Comparison of ENCODE assay signal across 1 cellular context in the genomic region with DNA sequence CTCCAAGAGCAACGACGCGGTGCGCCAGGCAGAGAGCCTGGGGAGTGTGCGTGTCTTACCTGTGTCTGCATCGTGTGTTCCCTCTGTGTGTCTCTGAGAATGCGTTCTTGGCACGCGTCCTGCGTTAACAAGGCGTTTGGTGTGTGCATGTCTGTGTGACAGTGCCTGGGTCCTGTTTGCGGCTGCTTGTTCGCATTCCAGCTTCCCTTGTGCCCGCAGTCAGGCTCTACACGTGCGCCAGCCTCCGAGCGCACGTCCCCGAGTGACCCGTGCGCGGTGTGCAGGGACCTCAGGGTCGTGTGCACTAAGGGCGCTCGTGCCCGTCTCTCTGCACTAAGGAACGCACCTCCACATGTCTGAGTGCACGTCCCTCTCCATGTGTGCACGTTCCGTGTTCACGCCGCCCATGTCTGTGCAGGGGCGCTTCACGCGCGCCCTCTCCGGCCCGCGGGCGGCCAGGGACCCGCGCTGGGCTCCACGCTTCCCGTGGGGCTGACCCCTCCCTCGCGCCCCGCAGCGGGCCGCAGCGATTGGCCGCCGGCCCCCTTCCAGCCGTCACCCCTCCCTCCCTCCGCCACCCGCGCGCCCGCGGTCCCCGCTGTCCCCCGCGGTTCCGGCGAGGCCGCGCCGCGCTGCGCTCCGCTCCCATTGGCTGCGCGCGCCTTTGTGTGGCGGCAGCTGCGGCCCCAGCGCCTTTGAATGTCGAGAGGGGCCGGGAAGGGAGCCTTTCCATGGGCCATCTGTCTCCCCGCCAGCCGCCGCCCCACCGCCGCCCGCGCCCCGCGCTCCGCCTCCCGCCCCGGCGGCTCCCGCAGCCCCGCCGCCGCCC.
TF ChIP-seq lines count a peak whose summit lies in the region.

No MANE protein-coding gene starts in this region.

TF ChIP-seq in WTC11, 78 proteins besides CTCF, POLR2A, EP300 and RAD21 (continued from another document):
- TF ChIP-seq, protein P1, sequence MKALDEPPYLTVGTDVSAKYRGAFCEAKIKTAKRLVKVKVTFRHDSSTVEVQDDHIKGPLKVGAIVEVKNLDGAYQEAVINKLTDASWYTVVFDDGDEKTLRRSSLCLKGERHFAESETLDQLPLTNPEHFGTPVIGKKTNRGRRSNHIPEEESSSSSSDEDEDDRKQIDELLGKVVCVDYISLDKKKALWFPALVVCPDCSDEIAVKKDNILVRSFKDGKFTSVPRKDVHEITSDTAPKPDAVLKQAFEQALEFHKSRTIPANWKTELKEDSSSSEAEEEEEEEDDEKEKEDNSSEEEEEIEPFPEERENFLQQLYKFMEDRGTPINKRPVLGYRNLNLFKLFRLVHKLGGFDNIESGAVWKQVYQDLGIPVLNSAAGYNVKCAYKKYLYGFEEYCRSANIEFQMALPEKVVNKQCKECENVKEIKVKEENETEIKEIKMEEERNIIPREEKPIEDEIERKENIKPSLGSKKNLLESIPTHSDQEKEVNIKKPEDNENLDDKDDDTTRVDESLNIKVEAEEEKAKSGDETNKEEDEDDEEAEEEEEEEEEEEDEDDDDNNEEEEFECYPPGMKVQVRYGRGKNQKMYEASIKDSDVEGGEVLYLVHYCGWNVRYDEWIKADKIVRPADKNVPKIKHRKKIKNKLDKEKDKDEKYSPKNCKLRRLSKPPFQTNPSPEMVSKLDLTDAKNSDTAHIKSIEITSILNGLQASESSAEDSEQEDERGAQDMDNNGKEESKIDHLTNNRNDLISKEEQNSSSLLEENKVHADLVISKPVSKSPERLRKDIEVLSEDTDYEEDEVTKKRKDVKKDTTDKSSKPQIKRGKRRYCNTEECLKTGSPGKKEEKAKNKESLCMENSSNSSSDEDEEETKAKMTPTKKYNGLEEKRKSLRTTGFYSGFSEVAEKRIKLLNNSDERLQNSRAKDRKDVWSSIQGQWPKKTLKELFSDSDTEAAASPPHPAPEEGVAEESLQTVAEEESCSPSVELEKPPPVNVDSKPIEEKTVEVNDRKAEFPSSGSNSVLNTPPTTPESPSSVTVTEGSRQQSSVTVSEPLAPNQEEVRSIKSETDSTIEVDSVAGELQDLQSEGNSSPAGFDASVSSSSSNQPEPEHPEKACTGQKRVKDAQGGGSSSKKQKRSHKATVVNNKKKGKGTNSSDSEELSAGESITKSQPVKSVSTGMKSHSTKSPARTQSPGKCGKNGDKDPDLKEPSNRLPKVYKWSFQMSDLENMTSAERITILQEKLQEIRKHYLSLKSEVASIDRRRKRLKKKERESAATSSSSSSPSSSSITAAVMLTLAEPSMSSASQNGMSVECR (CRISPR knock-in tag; IDR thresholded peaks at IDR 0.05; ENCODE audit: borderline replicate concordance): no peak
- TF ChIP-seq, protein P2, sequence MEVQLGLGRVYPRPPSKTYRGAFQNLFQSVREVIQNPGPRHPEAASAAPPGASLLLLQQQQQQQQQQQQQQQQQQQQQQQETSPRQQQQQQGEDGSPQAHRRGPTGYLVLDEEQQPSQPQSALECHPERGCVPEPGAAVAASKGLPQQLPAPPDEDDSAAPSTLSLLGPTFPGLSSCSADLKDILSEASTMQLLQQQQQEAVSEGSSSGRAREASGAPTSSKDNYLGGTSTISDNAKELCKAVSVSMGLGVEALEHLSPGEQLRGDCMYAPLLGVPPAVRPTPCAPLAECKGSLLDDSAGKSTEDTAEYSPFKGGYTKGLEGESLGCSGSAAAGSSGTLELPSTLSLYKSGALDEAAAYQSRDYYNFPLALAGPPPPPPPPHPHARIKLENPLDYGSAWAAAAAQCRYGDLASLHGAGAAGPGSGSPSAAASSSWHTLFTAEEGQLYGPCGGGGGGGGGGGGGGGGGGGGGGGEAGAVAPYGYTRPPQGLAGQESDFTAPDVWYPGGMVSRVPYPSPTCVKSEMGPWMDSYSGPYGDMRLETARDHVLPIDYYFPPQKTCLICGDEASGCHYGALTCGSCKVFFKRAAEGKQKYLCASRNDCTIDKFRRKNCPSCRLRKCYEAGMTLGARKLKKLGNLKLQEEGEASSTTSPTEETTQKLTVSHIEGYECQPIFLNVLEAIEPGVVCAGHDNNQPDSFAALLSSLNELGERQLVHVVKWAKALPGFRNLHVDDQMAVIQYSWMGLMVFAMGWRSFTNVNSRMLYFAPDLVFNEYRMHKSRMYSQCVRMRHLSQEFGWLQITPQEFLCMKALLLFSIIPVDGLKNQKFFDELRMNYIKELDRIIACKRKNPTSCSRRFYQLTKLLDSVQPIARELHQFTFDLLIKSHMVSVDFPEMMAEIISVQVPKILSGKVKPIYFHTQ (CRISPR knock-in tag; IDR thresholded peaks at IDR 0.05): no peak
- TF ChIP-seq PRRX2 (CRISPR knock-in tag; IDR thresholded peaks at IDR 0.05) (no peak), MYBL2 (CRISPR knock-in tag; IDR thresholded peaks at IDR 0.05) (peak; percentile 53), FOXK1 (CRISPR knock-in tag; IDR thresholded peaks at IDR 0.05) (peak; percentile 49; the same call in 1 of the 2 replicates), FOXJ3 (CRISPR knock-in tag; IDR thresholded peaks at IDR 0.05; ENCODE audit: borderline replicate concordance) (no peak), ETV6 (CRISPR knock-in tag; IDR thresholded peaks at IDR 0.05) (no peak), NFE2L1 (CRISPR knock-in tag; IDR thresholded peaks at IDR 0.05) (no peak), FOXP1 (CRISPR knock-in tag; IDR thresholded peaks at IDR 0.05; ENCODE audit: borderline replicate concordance) (peak; percentile 79; the same call in 1 of the 2 replicates), RORB (CRISPR knock-in tag; IDR thresholded peaks at IDR 0.05) (no peak), IRF2 (CRISPR knock-in tag; IDR thresholded peaks at IDR 0.05; ENCODE audit: borderline replicate concordance, low read depth) (no peak), NR1H2 (CRISPR knock-in tag; IDR thresholded peaks at IDR 0.05) (no peak), CREM (CRISPR knock-in tag; IDR thresholded peaks at IDR 0.05) (no peak), SP1 (CRISPR knock-in tag; conservative IDR thresholded peaks at IDR 0.05) (no peak; the same call in 1 of the 2 replicates), EMX1 (CRISPR knock-in tag; IDR thresholded peaks at IDR 0.05) (0 out of 2 replicates have a peak, but pooled peaks have one; percentile 34), ZNF416 (CRISPR knock-in tag; IDR thresholded peaks at IDR 0.05) (no peak), TEAD1 (CRISPR knock-in tag; IDR thresholded peaks at IDR 0.05) (no peak), KAT7 (CRISPR knock-in tag; IDR thresholded peaks at IDR 0.05; ENCODE audit: borderline replicate concordance) (no peak), SMAD4 (CRISPR knock-in tag; IDR thresholded peaks at IDR 0.05) (no peak), ZNF219 (CRISPR knock-in tag; IDR thresholded peaks at IDR 0.05; ENCODE audit: borderline replicate concordance) (no peak), GRHL2 (CRISPR knock-in tag; IDR thresholded peaks at IDR 0.05; ENCODE audit: insufficient replicate concordance, severe bottlenecking) (no peak), NFATC4 (CRISPR knock-in tag; IDR thresholded peaks at IDR 0.05) (no peak)
- TF ChIP-seq, protein P3, sequence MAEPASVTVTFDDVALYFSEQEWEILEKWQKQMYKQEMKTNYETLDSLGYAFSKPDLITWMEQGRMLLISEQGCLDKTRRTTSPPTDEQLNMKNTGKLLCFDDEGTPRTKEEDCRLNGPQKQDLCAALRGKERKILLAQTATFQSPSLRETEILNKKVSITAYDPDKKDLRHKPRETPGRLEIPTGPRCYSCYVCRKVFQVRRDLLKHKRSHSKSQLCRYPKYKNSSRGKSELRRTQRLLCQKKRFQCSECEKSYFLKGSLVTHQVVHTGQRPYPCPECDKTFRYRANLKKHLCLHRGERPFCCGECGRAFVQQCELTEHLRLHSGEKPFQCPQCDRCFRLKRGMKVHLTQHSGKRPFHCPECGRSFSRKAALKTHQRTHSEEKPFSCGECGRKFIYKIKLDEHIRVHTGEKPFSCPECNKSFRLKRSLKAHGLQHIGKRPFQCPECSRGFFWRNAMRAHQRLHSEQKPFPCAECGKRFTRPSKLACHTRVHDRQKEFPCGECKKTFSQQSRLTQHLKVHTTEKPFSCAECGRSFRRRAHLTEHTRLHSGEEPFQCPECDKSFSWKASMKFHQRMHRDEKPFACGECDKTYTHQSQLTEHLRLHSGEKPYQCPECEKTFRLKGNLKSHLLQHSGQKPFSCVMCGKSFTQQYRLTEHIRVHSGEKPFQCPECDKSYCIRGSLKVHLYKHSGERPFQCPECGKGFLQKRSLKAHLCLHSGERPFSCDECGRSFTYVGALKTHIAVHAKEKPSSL (CRISPR knock-in tag; conservative IDR thresholded peaks at IDR 0.05): no peak
- TF ChIP-seq, protein P4, sequence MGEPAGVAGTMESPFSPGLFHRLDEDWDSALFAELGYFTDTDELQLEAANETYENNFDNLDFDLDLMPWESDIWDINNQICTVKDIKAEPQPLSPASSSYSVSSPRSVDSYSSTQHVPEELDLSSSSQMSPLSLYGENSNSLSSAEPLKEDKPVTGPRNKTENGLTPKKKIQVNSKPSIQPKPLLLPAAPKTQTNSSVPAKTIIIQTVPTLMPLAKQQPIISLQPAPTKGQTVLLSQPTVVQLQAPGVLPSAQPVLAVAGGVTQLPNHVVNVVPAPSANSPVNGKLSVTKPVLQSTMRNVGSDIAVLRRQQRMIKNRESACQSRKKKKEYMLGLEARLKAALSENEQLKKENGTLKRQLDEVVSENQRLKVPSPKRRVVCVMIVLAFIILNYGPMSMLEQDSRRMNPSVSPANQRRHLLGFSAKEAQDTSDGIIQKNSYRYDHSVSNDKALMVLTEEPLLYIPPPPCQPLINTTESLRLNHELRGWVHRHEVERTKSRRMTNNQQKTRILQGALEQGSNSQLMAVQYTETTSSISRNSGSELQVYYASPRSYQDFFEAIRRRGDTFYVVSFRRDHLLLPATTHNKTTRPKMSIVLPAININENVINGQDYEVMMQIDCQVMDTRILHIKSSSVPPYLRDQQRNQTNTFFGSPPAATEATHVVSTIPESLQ (CRISPR knock-in tag; IDR thresholded peaks at IDR 0.05): no peak
- TF ChIP-seq, protein P5, sequence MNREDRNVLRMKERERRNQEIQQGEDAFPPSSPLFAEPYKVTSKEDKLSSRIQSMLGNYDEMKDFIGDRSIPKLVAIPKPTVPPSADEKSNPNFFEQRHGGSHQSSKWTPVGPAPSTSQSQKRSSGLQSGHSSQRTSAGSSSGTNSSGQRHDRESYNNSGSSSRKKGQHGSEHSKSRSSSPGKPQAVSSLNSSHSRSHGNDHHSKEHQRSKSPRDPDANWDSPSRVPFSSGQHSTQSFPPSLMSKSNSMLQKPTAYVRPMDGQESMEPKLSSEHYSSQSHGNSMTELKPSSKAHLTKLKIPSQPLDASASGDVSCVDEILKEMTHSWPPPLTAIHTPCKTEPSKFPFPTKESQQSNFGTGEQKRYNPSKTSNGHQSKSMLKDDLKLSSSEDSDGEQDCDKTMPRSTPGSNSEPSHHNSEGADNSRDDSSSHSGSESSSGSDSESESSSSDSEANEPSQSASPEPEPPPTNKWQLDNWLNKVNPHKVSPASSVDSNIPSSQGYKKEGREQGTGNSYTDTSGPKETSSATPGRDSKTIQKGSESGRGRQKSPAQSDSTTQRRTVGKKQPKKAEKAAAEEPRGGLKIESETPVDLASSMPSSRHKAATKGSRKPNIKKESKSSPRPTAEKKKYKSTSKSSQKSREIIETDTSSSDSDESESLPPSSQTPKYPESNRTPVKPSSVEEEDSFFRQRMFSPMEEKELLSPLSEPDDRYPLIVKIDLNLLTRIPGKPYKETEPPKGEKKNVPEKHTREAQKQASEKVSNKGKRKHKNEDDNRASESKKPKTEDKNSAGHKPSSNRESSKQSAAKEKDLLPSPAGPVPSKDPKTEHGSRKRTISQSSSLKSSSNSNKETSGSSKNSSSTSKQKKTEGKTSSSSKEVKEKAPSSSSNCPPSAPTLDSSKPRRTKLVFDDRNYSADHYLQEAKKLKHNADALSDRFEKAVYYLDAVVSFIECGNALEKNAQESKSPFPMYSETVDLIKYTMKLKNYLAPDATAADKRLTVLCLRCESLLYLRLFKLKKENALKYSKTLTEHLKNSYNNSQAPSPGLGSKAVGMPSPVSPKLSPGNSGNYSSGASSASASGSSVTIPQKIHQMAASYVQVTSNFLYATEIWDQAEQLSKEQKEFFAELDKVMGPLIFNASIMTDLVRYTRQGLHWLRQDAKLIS (CRISPR knock-in tag; IDR thresholded peaks at IDR 0.05; ENCODE audit: borderline replicate concordance): no peak
- TF ChIP-seq, protein P6, sequence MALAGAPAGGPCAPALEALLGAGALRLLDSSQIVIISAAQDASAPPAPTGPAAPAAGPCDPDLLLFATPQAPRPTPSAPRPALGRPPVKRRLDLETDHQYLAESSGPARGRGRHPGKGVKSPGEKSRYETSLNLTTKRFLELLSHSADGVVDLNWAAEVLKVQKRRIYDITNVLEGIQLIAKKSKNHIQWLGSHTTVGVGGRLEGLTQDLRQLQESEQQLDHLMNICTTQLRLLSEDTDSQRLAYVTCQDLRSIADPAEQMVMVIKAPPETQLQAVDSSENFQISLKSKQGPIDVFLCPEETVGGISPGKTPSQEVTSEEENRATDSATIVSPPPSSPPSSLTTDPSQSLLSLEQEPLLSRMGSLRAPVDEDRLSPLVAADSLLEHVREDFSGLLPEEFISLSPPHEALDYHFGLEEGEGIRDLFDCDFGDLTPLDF (CRISPR knock-in tag; IDR thresholded peaks at IDR 0.05): no peak
- TF ChIP-seq, protein P7, sequence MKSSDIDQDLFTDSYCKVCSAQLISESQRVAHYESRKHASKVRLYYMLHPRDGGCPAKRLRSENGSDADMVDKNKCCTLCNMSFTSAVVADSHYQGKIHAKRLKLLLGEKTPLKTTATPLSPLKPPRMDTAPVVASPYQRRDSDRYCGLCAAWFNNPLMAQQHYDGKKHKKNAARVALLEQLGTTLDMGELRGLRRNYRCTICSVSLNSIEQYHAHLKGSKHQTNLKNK (CRISPR knock-in tag; IDR thresholded peaks at IDR 0.05): no peak
- TF ChIP-seq, protein P8, sequence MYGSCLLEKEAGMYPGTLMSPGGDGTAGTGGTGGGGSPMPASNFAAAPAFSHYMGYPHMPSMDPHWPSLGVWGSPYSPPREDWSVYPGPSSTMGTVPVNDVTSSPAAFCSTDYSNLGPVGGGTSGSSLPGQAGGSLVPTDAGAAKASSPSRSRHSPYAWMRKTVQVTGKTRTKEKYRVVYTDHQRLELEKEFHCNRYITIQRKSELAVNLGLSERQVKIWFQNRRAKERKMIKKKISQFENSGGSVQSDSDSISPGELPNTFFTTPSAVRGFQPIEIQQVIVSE (CRISPR knock-in tag; IDR thresholded peaks at IDR 0.05; ENCODE audit: borderline replicate concordance): no peak
- TF ChIP-seq, protein P9, sequence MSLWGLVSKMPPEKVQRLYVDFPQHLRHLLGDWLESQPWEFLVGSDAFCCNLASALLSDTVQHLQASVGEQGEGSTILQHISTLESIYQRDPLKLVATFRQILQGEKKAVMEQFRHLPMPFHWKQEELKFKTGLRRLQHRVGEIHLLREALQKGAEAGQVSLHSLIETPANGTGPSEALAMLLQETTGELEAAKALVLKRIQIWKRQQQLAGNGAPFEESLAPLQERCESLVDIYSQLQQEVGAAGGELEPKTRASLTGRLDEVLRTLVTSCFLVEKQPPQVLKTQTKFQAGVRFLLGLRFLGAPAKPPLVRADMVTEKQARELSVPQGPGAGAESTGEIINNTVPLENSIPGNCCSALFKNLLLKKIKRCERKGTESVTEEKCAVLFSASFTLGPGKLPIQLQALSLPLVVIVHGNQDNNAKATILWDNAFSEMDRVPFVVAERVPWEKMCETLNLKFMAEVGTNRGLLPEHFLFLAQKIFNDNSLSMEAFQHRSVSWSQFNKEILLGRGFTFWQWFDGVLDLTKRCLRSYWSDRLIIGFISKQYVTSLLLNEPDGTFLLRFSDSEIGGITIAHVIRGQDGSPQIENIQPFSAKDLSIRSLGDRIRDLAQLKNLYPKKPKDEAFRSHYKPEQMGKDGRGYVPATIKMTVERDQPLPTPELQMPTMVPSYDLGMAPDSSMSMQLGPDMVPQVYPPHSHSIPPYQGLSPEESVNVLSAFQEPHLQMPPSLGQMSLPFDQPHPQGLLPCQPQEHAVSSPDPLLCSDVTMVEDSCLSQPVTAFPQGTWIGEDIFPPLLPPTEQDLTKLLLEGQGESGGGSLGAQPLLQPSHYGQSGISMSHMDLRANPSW (CRISPR knock-in tag; conservative IDR thresholded peaks at IDR 0.05; ENCODE audit: low read depth): no peak
